Comparison of ENCODE assay signal across 22 cellular contexts in genomic region chr20:12199703-12200102, GRCh38.
"Had no signal": no experiment of that assay in that cellular context is flagged by ENCODE, and none has a peak within 500 bp of the region (broad histone marks: within the 10 kb centered on the region; RNA-seq: fewer than 3 reads in every experiment).

No MANE protein-coding gene starts in this region.

- H3K27me3 ChIP-seq: ovary, sigmoid colon, tibial nerve, upper lobe of right lung, uterus had no signal

- ATAC-seq: effector memory CD8-positive, alpha-beta T cell; left lobe of liver; naive thymus-derived CD8-positive, alpha-beta T cell; psoas muscle; right cardiac atrium; stimulated activated naive B cell treated with anti-CD40 and anti-IgM and Interleukin-4, amounts not matched to agents 10 μg/mL and 1 μg/mL and 100 μg/mL, for 72 hours; upper lobe of right lung had no signal

- H3K4me3 Mint-ChIP-seq: effector memory CD8-positive, alpha-beta T cell; naive thymus-derived CD8-positive, alpha-beta T cell; nephron progenitor cell; stimulated activated naive B cell treated with anti-CD40 and anti-IgM and Interleukin-4, amounts not matched to agents 10 μg/mL and 1 μg/mL and 100 μg/mL, for 72 hours; stimulated activated naive CD8-positive, alpha-beta T cell treated with anti-CD3 and anti-CD28 coated beads, Interleukin-15, Interleukin-2, amounts not matched to agents 100 ng/mL and 50 ng/mL, for 24 hours had no signal

- H3K27ac ChIP-seq: coronary artery, ovary, psoas muscle, sigmoid colon, thoracic aorta, tibial nerve, upper lobe of right lung, uterus had no signal

- H3K27me3 Mint-ChIP-seq: effector memory CD8-positive, alpha-beta T cell; naive thymus-derived CD8-positive, alpha-beta T cell; stimulated activated naive B cell treated with anti-CD40 and anti-IgM and Interleukin-4, amounts not matched to agents 10 μg/mL and 1 μg/mL and 100 μg/mL, for 72 hours; stimulated activated naive CD8-positive, alpha-beta T cell treated with anti-CD3 and anti-CD28 coated beads, Interleukin-15, Interleukin-2, amounts not matched to agents 100 ng/mL and 50 ng/mL, for 24 hours had no signal

- H3K4me1 Mint-ChIP-seq: naive thymus-derived CD8-positive, alpha-beta T cell; nephron progenitor cell had no signal

- H3K4me1 ChIP-seq: psoas muscle, sigmoid colon, tibial nerve, upper lobe of right lung, uterus had no signal

- DNase-seq: dermis blood vessel endothelial cell; effector memory CD8-positive, alpha-beta T cell; hypothalamus; kidney; mesenchymal stem cell; naive thymus-derived CD8-positive, alpha-beta T cell; nephron progenitor cell; nucleus accumbens; ovary; posterior cingulate gyrus; psoas muscle; right cardiac atrium; sigmoid colon; stimulated activated CD4-positive, alpha-beta T cell treated with anti-CD3 and anti-CD28 coated beads, Interleukin-4, amount 100 ng/mL, for 4 hours; stimulated activated naive B cell treated with anti-CD40 and anti-IgM and Interleukin-4, amounts not matched to agents 10 μg/mL and 1 μg/mL and 100 μg/mL, for 72 hours; upper lobe of right lung; uterus had no signal

- H3K36me3 ChIP-seq: ovary, sigmoid colon, thoracic aorta, tibial nerve, upper lobe of right lung, uterus had no signal

- H3K9me3 Mint-ChIP-seq: stimulated activated naive B cell treated with anti-CD40 and anti-IgM and Interleukin-4, amounts not matched to agents 10 μg/mL and 1 μg/mL and 100 μg/mL, for 72 hours; stimulated activated naive CD8-positive, alpha-beta T cell treated with anti-CD3 and anti-CD28 coated beads, Interleukin-15, Interleukin-2, amounts not matched to agents 100 ng/mL and 50 ng/mL, for 24 hours had no signal

- H3K4me3 ChIP-seq: coronary artery, ovary, psoas muscle, sigmoid colon, thoracic aorta, tibial nerve, upper lobe of right lung, uterus had no signal

- H3K36me3 Mint-ChIP-seq: naive thymus-derived CD8-positive, alpha-beta T cell; stimulated activated naive B cell treated with anti-CD40 and anti-IgM and Interleukin-4, amounts not matched to agents 10 μg/mL and 1 μg/mL and 100 μg/mL, for 72 hours had no signal

- H3K27ac Mint-ChIP-seq: effector memory CD8-positive, alpha-beta T cell; naive thymus-derived CD8-positive, alpha-beta T cell; nephron progenitor cell; stimulated activated naive B cell treated with anti-CD40 and anti-IgM and Interleukin-4, amounts not matched to agents 10 μg/mL and 1 μg/mL and 100 μg/mL, for 72 hours; stimulated activated naive CD8-positive, alpha-beta T cell treated with anti-CD3 and anti-CD28 coated beads, Interleukin-15, Interleukin-2, amounts not matched to agents 100 ng/mL and 50 ng/mL, for 24 hours had no signal
